Comparison of ENCODE assay signal across 32 cellular contexts in genomic region chr4:45831692-45832091, GRCh38.
"Had no signal": no experiment of that assay in that cellular context is flagged by ENCODE, and none has a peak within 500 bp of the region (broad histone marks: within the 10 kb centered on the region; RNA-seq: fewer than 3 reads in every experiment).

No MANE protein-coding gene starts in this region.

- H3K4me1 ChIP-seq: ascending aorta, colonic mucosa had no signal

- ATAC-seq: activated CD8-positive, alpha-beta memory T cell treated with anti-CD3 and anti-CD28 coated beads, Interleukin-2, amount 10 ng/mL, durations not matched to agents 7 days and 5 days; activated CD8-positive, alpha-beta T cell treated with anti-CD3 and anti-CD28 coated beads, Interleukin-2, amount 10 ng/mL, durations not matched to agents 7 days and 5 days; activated naive CD4-positive, alpha-beta T cell treated with anti-CD3 and anti-CD28 coated beads, Interleukin-2, amount 50 U/mL, for 72 hours; activated naive CD8-positive, alpha-beta T cell treated with anti-CD3 and anti-CD28 coated beads, Interleukin-2, amount 50 U/mL, for 24 hours had no signal

- H3K9me3 ChIP-seq: ascending aorta, colonic mucosa had no signal

- H3K27me3 ChIP-seq: ascending aorta, cardiac muscle cell, colonic mucosa had no signal

- H3K36me3 ChIP-seq: ascending aorta, cardiac muscle cell, colonic mucosa had no signal

- DNase-seq: activated B cell treated with CpG ODN at 0.5 μM for 24 hours; activated CD4-positive, alpha-beta memory T cell treated with anti-CD3 and anti-CD28 coated beads for 36 hours; activated CD4-positive, alpha-beta T cell treated with anti-CD3 and anti-CD28 coated beads for 4 hours; activated CD4-positive, alpha-beta T cell treated with anti-CD3 and anti-CD28 coated beads, Interleukin-2, amount 10 ng/mL, durations not matched to agents 24 days and 14 days; activated CD4-positive, alpha-beta T cell treated with anti-CD3 and anti-CD28 coated beads, Interleukin-2, amount 50 U/mL, for 1 hour; activated CD4-positive, alpha-beta T cell treated with anti-CD3 and anti-CD28 coated beads, Interleukin-2, amount 50 U/mL, for 4 hours; activated CD4-positive, CD25-positive, alpha-beta regulatory T cell treated with anti-CD3 and anti-CD28 coated beads, Interleukin-2, amount 50 U/mL, for 72 hours; activated CD8-positive, alpha-beta memory T cell treated with anti-CD3 and anti-CD28 coated beads for 24 hours; activated CD8-positive, alpha-beta memory T cell treated with anti-CD3 and anti-CD28 coated beads, Interleukin-2, amount 10 ng/mL, durations not matched to agents 7 days and 5 days; activated CD8-positive, alpha-beta memory T cell treated with anti-CD3 and anti-CD28 coated beads, Interleukin-2, amount 50 U/mL, for 48 hours; activated CD8-positive, alpha-beta T cell treated with anti-CD3 and anti-CD28 coated beads, Interleukin-2, amount 10 ng/mL, durations not matched to agents 7 days and 5 days; activated effector memory CD4-positive, alpha-beta T cell treated with Interleukin-2 at 50 U/mL for 16 hours; activated gamma-delta T cell; activated naive CD4-positive, alpha-beta T cell treated with anti-CD3 and anti-CD28 coated beads, Interleukin-2, amount 50 U/mL, for 16 hours; activated naive CD4-positive, alpha-beta T cell treated with Interleukin-2 at 50 U/mL for 16 hours; activated naive CD8-positive, alpha-beta T cell treated with anti-CD3 and anti-CD28 coated beads, Interleukin-2, amount 10 ng/mL, durations not matched to agents 7 days and 5 days; activated naive CD8-positive, alpha-beta T cell treated with anti-CD3 and anti-CD28 coated beads, Interleukin-2, amount 50 U/mL, for 24 hours; activated T-cell treated with anti-CD3 and anti-CD28 coated beads, Interleukin-2, amount 50 U/mL, for 24 hours; activated T-cell treated with anti-CD3 and anti-CD28 coated beads, Interleukin-2, amount 50 U/mL, for 48 hours; amygdala; anterior cingulate cortex; caudate nucleus; cerebellar nuclear complex; colonic mucosa; T-helper 2 cell; T-helper 9 cell had no signal

- H3K4me3 ChIP-seq: ascending aorta, cardiac muscle cell, colonic mucosa had no signal

- FAIRE-seq: bronchial epithelial cell, TTC549 had no signal

- H3K27ac ChIP-seq: ascending aorta, cardiac muscle cell, colonic mucosa, VCaP had no signal
